ENCODE assay signal across 1 cellular context in genomic region chr17:27526603-27527002, GRCh38.
A peak's percentile ranks its signal among the peaks of the same experiment; 100 is the strongest.
TF ChIP-seq lines count a peak whose summit lies in the region.

No MANE protein-coding gene starts in this region.

TF ChIP-seq in GM12878, 131 proteins besides CTCF, POLR2A, EP300 and RAD21 (continued from another document and continues in another):
- TF ChIP-seq CHD2 (IDR thresholded peaks at IDR 0.05; ENCODE audit: borderline replicate concordance, low read depth, low read length) (0 out of 2 replicates have a peak, but pooled peaks have one; percentile 43), E2F8 (IDR thresholded peaks at IDR 0.05; ENCODE audit: low read depth, partially characterized antibody) (no peak), BCL3 (IDR thresholded peaks at IDR 0.05; ENCODE audit: borderline replicate concordance, insufficient read depth, low read depth, low read length, poor library complexity, severe bottlenecking) (no peak), ZSCAN29 (IDR thresholded peaks at IDR 0.05) (no peak), JUNB (IDR thresholded peaks at IDR 0.05) (0 out of 2 replicates have a peak, but pooled peaks have one; percentile 16), BHLHE40 (IDR thresholded peaks at IDR 0.05; ENCODE audit: borderline replicate concordance in 1 of 2, low read depth in 2 of 2, low read length in 1 of 2) (peak; percentile 91), EZH2 (IDR thresholded peaks at IDR 0.05; ENCODE audit: borderline replicate concordance, control insufficient read depth, low read depth, low read length) (no peak), ASH2L (IDR thresholded peaks at IDR 0.05; ENCODE audit: borderline replicate concordance, low read depth) (no peak), ZNF217 (IDR thresholded peaks at IDR 0.05) (no peak), IRF4 (IDR thresholded peaks at IDR 0.05; ENCODE audit: low read depth, low read length) (no peak), PBX3 (IDR thresholded peaks at IDR 0.05; ENCODE audit: insufficient replicate concordance, low read depth, low read length) (no peak), SIN3A (IDR thresholded peaks at IDR 0.05; ENCODE audit: low read depth, low read length) (peak; percentile 88; the same call in 1 of the 2 replicates), CREM (IDR thresholded peaks at IDR 0.05; ENCODE audit: low read depth) (peak; percentile 44; the same call in 1 of the 2 replicates), PAX8 (IDR thresholded peaks at IDR 0.05) (no peak), STAT3 (IDR thresholded peaks at IDR 0.05; ENCODE audit: low read depth, low read length) (no peak), CBFB (IDR thresholded peaks at IDR 0.05; ENCODE audit: low read depth) (no peak), MYB (IDR thresholded peaks at IDR 0.05; ENCODE audit: borderline replicate concordance, low read depth, low read length) (no peak), BMI1 (IDR thresholded peaks at IDR 0.05; ENCODE audit: borderline replicate concordance) (no peak), CREB1 (IDR thresholded peaks at IDR 0.05; ENCODE audit: low read depth) (peak; percentile 58; the same call in 1 of the 2 replicates), MXI1 (IDR thresholded peaks at IDR 0.05; ENCODE audit: low read depth, low read length) (peak; percentile 99), ATF2 (IDR thresholded peaks at IDR 0.05; ENCODE audit: low read length) (no peak), ESRRA (IDR thresholded peaks at IDR 0.05; ENCODE audit: low read length) (no peak), MLLT1 (IDR thresholded peaks at IDR 0.05) (no peak), USF2 (IDR thresholded peaks at IDR 0.05; ENCODE audit: borderline replicate concordance, low read depth, low read length) (no peak), SREBF1 (IDR thresholded peaks at IDR 0.05; ENCODE audit: low read length) (no peak), CBX5 (IDR thresholded peaks at IDR 0.05; ENCODE audit: low read depth) (no peak), MEF2B (IDR thresholded peaks at IDR 0.05; ENCODE audit: partially characterized antibody, poor library complexity, severe bottlenecking) (no peak), ELK1 (IDR thresholded peaks at IDR 0.05; ENCODE audit: low read depth, low read length) (no peak), CHD1 (IDR thresholded peaks at IDR 0.05; ENCODE audit: low read depth, low read length) (no peak), ZZZ3 (IDR thresholded peaks at IDR 0.05; ENCODE audit: control insufficient read depth, insufficient read length, low read depth) (no peak), ZNF687 (IDR thresholded peaks at IDR 0.05) (0 out of 2 replicates have a peak, but pooled peaks have one; percentile 23), ATF7 (IDR thresholded peaks at IDR 0.05; ENCODE audit: low read depth) (0 out of 2 replicates have a peak, but pooled peaks have one; percentile 11), SUPT20H (IDR thresholded peaks at IDR 0.05; ENCODE audit: borderline replicate concordance, control insufficient read depth, low read depth, low read length) (no peak), RB1 (IDR thresholded peaks at IDR 0.05; ENCODE audit: borderline replicate concordance) (no peak), IRF3 (IDR thresholded peaks at IDR 0.05) (no peak), PAX5 (IDR thresholded peaks at IDR 0.05; ENCODE audit: borderline replicate concordance, low read depth, low read length) (no peak), HCFC1 (IDR thresholded peaks at IDR 0.05; ENCODE audit: low read length) (no peak), E2F4 (IDR thresholded peaks at IDR 0.05; ENCODE audit: low read depth, low read length) (no peak), GATAD2B (conservative IDR thresholded peaks at IDR 0.05; ENCODE audit: low read depth) (0 out of 2 replicates have a peak, but pooled peaks have one; percentile 22), MAX (IDR thresholded peaks at IDR 0.05; ENCODE audit: low read depth, low read length) (peak; percentile 82), KAT2A (conservative IDR thresholded peaks at IDR 0.05; ENCODE audit: control insufficient read depth, low read depth, low read length) (no peak), NKRF (conservative IDR thresholded peaks at IDR 0.05) (peak; percentile 71; the same call in 1 of the 2 replicates)
